In the genomic region with DNA sequence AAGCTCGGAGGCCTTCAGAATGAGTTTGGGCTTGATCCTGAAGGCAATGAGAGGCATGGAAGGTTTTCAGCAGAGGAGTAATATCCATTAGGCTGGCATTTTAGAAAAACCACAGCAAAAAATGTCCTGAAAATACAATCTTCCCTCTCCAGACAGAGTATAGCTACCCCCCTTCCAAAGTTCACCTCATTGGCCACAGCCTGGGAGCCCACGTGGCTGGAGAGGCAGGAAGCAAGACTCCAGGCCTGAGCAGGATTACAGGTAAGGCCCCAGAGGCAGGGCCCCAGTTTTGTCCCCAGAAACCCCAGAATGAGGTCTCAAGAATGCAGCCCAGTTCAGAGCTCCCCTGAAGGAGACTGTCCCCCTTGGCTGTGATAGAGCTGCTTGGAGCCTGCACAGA, we compare ENCODE assay signal across 9 cellular contexts. TPM values are rescaled to one million over a fixed set of nuclear protein-coding genes. Genes with fewer than 3 reads are reported as not detected.
"Had no signal": no experiment of that assay in that cellular context is flagged by ENCODE, and none has a peak within 500 bp of the region (broad histone marks: within the 10 kb centered on the region; RNA-seq: fewer than 3 reads in every experiment).

No MANE protein-coding gene starts in this region.

- DNase-seq: IMR-90, KBM-7 had no signal

- H3K27ac ChIP-seq: HL-60 had no signal

- H3K4me3 ChIP-seq: K562 had no signal

- FAIRE-seq: HepG2, HTR-8/SVneo, K562 had no signal

- ATAC-seq: HepG2, K562 had no signal

RNA-seq across cellular contexts. Expression of gene PNLIPRP1, which starts 5.3 kb away (rescaled TPM):
- total RNA-seq: HepG2, HT-29, HT1080, IMR-90 had no signal
- polyA plus RNA-seq: HepG2, IgD-negative memory B cell, IMR-90, K562 had no signal

RNA-seq across cellular contexts. Expression of gene PNLIPRP2, which starts 24.7 kb away (rescaled TPM):
- total RNA-seq: HT-29, HT1080, IMR-90 had no signal
- polyA plus RNA-seq: IgD-negative memory B cell, IMR-90, K562 had no signal

RNA-seq across cellular contexts. Expression of gene PNLIP, which starts 50.3 kb away (rescaled TPM):
- total RNA-seq: HepG2, HT-29, HT1080, IMR-90 had no signal
- polyA plus RNA-seq: HepG2, IgD-negative memory B cell, IMR-90, K562 had no signal
